In genomic region chr4:164730705-164731393, GRCh38 we compare ENCODE assay signal across 27 cellular contexts. TPM values are rescaled to one million over a fixed set of nuclear protein-coding genes. Genes with fewer than 3 reads are reported as not detected.
"Had no signal": no experiment of that assay in that cellular context is flagged by ENCODE, and none has a peak within 500 bp of the region (broad histone marks: within the 10 kb centered on the region; RNA-seq: fewer than 3 reads in every experiment).

No MANE protein-coding gene starts in this region.

- H3K4me1 ChIP-seq: Peyer's patch, SJSA1 had no signal

- H3K27me3 ChIP-seq: Peyer's patch had no signal

- H3K4me3 ChIP-seq: PC-9, Peyer's patch, SJSA1 had no signal

- H3K36me3 ChIP-seq: Peyer's patch, SJSA1 had no signal

- H3K9me3 ChIP-seq: Peyer's patch, SJSA1, SK-N-SH had no signal

- H3K9ac ChIP-seq: SK-N-SH had no signal

- DNase-seq: KBM-7; NCI-H1092; NCI-H1105 treated with DMSO at 0.1 percent for 48 hours; NCI-H1417 treated with DMSO at 0.1 percent for 48 hours; NCI-H146; NCI-H1694 treated with DMSO at 0.1 percent for 48 hours; NCI-H1930; NCI-H2081; NCI-H2107; NCI-H2227 treated with DMSO at 0.1 percent for 48 hours; NCI-H446; NCI-H510A; NCI-H524 treated with DMSO at 0.1 percent for 48 hours; NCI-H69; NCI-H774; NK-92 treated with Interleukin-12 subunit alpha and Interleukin-12 subunit beta, amount 100 ng/mL, for 24 hours; OCI-M1; PC-9; Peyer's patch; SIG-M5; SK-N-SH; SW 1271 had no signal

- H3K27ac ChIP-seq: PC-9, Peyer's patch, SJSA1 had no signal

RNA-seq across cellular contexts. Expression of gene SMIM31, which starts 23.1 kb away (rescaled TPM):
- total RNA-seq: LHCN-M2, MCF 10A, PC-9, Right ventricle myocardium inferior, RPMI7951, SJSA1 had no signal
- polyA plus RNA-seq: SK-N-SH had no signal
